8 cellular contexts compared by ENCODE assay signal in the genomic region with DNA sequence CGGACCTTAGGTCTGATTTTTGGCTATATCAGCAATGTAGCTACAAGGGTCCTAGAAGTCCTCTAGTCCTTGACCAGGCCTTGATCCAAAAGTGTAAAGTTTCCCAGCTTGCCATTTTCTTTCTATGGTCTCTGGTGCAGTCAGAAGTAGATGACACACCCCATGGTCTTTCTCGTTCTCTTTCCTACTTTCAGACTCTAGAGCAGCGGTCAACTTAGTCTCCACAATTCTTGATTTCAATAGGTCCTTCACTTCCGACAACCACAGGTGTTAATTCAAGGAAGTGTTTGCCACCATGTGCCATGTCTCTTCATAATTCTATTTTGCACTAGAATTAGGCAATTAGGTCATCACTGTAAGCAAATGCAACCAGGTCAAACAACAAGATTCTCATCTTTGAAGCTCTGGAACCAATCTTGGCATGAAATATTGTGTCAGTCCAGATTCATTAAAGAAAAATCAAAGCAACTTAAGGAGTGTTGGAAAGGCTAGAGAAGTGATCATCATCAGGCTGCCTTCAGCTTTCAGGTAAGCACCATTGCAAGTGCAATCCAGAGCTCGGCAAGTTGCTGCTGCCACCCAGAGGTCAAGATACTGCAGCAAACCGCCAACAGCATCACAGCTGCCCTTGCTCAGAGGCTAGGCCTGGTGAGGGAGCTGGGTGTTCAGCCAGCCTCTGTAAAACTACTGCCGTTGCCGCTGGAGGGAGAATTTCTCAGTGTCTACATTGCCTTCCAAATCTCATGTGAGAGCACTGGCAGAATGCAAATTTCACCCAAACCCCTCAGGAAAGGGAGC. TPM values are rescaled to one million over a fixed set of nuclear protein-coding genes. Genes with fewer than 3 reads are reported as not detected.
DNase-seq lines count a peak whose midpoint lies in the region; ATAC-seq, FAIRE-seq and TF ChIP-seq lines count a peak whose summit lies in the region.

No MANE protein-coding gene starts in this region.

- H3K4me3 ChIP-seq in WI38 (ENCODE audit: low read depth, low read length) (no peak overlapping the region), fibroblast of villous mesenchyme (ENCODE audit: low read depth, low read length) (no peak overlapping the region), pancreas (no peak overlapping the region)

- no peaks in the 10 kb centered on the region for H3K4me1 ChIP-seq in pancreas

- 36% methylated on average over 8 of the region's 8 CpGs for WGBS in pancreas, 2 donors

- peaks cover 0 to 5% (median 0%) of the 10 kb centered on the region in 4 donors for H3K27me3 ChIP-seq in pancreas

- no peaks in the 10 kb centered on the region for H3K36me3 ChIP-seq in pancreas

- intact Hi-C loops in pancreas (cut with DNase I) = loop anchor here in 2 of 3 donors (5.0 to 10.0 kb wide), 2 partner anchors 88 to 90 kb away; no protein-coding TSS in a partner anchor

- H3K9me3 ChIP-seq in pancreas = no peaks in the 10 kb centered on the region

- no peak overlapping the region for H3K27ac ChIP-seq in pancreas

- ATAC-seq in GM21723 (IDR thresholded peaks at IDR 0.05; ENCODE audit: unreplicated experiment) (peak; percentile 94), pancreas (peak; percentile 67 to 92 (median 90))

- peak; percentile 45 for DNase-seq in activated gamma-delta T cell treated with Interleukin-2 at 50 U/mL for 16 hours
- DNase-seq in activated gamma-delta T cell (lab: John Stamatoyannopoulos, UW) = no peak
- DNase-seq in fibroblast of villous mesenchyme (ENCODE audit: low read depth) = peak; percentile 35
- DNase-seq in pancreas = peak in 5 of 6 donors; percentile 33 to 65 (median 45)
- no peak for DNase-seq in NCI-H345 treated with DMSO at 0.1 percent for 48 hours (lab: John Stamatoyannopoulos, UW; ENCODE audit: unreplicated experiment)

- TF ChIP-seq CTCF in LNCAP (IDR thresholded peaks at IDR 0.05) (peak; percentile 62), WI38 (IDR thresholded peaks at IDR 0.05; ENCODE audit: low read depth, low read length) (peak; percentile 52), fibroblast of villous mesenchyme (IDR thresholded peaks at IDR 0.05; ENCODE audit: insufficient read depth, low read depth, low read length) (peak; percentile 57), pancreas (IDR thresholded peaks at IDR 0.05) (peak; percentile 15 to 28 (median 26))

- FAIRE-seq in pancreas (lab: Jason Lieb, UNC) = no peak

RNA-seq across cellular contexts. Expression of gene SYNE1, which starts 5.6 kb away (rescaled TPM):
- total RNA-seq in fibroblast of villous mesenchyme = 101 and 145 TPM in 2 replicates
- 10 to 100 TPM; 39.1 to 56.2 (median 52.0) TPM for total RNA-seq in pancreas
- polyA plus RNA-seq in pancreas = 10 to 100 TPM; 24.4 to 35.1 TPM

RNA-seq across cellular contexts. Expression of gene MYCT1, which starts 54.9 kb away (rescaled TPM):
- total RNA-seq in fibroblast of villous mesenchyme = under 0.01 TPM in 2 replicates
- total RNA-seq in pancreas = 1 to 10 TPM in 5 of 6 donors, under 1 TPM in 1; 0.93 to 2.3 (median 1.5) TPM
- 1 to 10 TPM; 2.0 to 3.2 TPM for polyA plus RNA-seq in pancreas

Comparison
In these comparisons a context has a peak if more than half of its experiments do, and no peak if none do; other contexts are left out.
1. DNase-seq: peak in activated gamma-delta T cell treated with Interleukin-2 at 50 U/mL for 16 hours (single experiment), fibroblast of villous mesenchyme (single experiment) and pancreas (5 of 6); none in activated gamma-delta T cell (single experiment) and NCI-H345 treated with DMSO at 0.1 percent for 48 hours (single experiment).
2. Peak in every context shown above with its lines, with median percentiles within 50 percentile points of each other: CTCF ChIP-seq.